Comparison of ENCODE assay signal across 14 cellular contexts in the genomic region with DNA sequence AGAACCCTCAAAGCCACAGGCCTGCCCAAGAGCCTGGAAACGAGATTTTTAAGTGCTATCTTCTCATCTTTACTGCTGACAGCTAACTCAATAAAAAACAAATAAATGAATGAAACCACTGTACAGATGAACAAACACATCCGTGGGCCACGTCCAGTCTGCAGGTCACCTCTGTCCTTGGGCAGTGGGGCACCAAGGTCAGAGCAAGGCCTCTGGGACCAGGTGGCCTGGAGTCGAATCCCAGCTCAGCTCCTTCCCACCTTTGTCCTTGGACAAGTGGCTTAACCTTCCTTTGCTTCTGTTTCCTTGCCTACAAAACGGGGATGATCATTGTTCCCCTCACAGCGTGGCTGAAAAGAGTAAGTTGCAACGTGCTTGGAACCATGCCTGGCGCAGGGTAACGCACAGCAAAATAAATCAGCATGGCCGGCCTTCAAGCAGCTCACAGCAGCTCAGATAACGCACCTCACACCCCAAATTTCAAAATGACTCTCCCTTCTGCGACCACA. TPM values are rescaled to one million over a fixed set of nuclear protein-coding genes. Genes with fewer than 3 reads are reported as not detected.
DNase-seq lines count a peak whose midpoint lies in the region; ATAC-seq and TF ChIP-seq lines count a peak whose summit lies in the region.
"Had no signal": no experiment of that assay in that cellular context is flagged by ENCODE, and none has a peak within 500 bp of the region (broad histone marks: within the 10 kb centered on the region; RNA-seq: fewer than 3 reads in every experiment).

No MANE protein-coding gene starts in this region.

- ATAC-seq in central memory CD8-positive, alpha-beta T cell (replicated peaks; ENCODE audit: extremely low read depth, poor library complexity, severe bottlenecking): no peak
- ATAC-seq in HG02840 (IDR thresholded peaks at IDR 0.05; ENCODE audit: low FRiP score, unreplicated experiment) (no peak), GM21723 (IDR thresholded peaks at IDR 0.05; ENCODE audit: unreplicated experiment) (no peak)
- ATAC-seq: HCT116, natural killer cell had no signal

- H3K27ac ChIP-seq in BLaER1 (peak overlapping the region; percentile 100), neural progenitor cell (no peak overlapping the region)

- H3K27ac Mint-ChIP-seq in central memory CD8-positive, alpha-beta T cell (ENCODE audit: low read depth): peak overlapping the region; percentile 70
- H3K27ac Mint-ChIP-seq in neural progenitor cell (no peak overlapping the region), immature natural killer cell (peak overlapping the region in 3 of 6 donors; percentile 12 to 63 (median 49))
- no peak overlapping the region for H3K27ac Mint-ChIP-seq in activated naive CD4-positive, alpha-beta T cell treated with anti-CD3 and anti-CD28 coated beads, Interleukin-2, amount 10 ng/mL, durations not matched to agents 7 days and 5 days
- H3K27ac Mint-ChIP-seq: T-helper 2 cell treated with Interferon-gamma antibody and Interleukin-4, amounts not matched to agents 5 μg/mL and 100 μg/mL, for 36 hours had no signal

- H3K36me3 Mint-ChIP-seq in central memory CD8-positive, alpha-beta T cell (ENCODE audit: insufficient read depth): no peaks in the 10 kb centered on the region
- H3K36me3 Mint-ChIP-seq in neural progenitor cell (peaks cover 2% of the 10 kb centered on the region), immature natural killer cell (peaks cover 0 to 4% (median 0%) of the 10 kb centered on the region in 3 donors)
- peaks cover 2% of the 10 kb centered on the region for H3K36me3 Mint-ChIP-seq in activated naive CD4-positive, alpha-beta T cell treated with anti-CD3 and anti-CD28 coated beads, Interleukin-2, amount 10 ng/mL, durations not matched to agents 7 days and 5 days
- H3K36me3 Mint-ChIP-seq: natural killer cell had no signal

- no peaks in the 10 kb centered on the region for H3K9me3 Mint-ChIP-seq in central memory CD8-positive, alpha-beta T cell
- no peaks in the 10 kb centered on the region for H3K9me3 Mint-ChIP-seq in neural progenitor cell
- H3K9me3 Mint-ChIP-seq in activated naive CD4-positive, alpha-beta T cell treated with anti-CD3 and anti-CD28 coated beads, Interleukin-2, amount 10 ng/mL, durations not matched to agents 7 days and 5 days: no peaks in the 10 kb centered on the region
- no peaks in the 10 kb centered on the region for H3K9me3 Mint-ChIP-seq in immature natural killer cell
- H3K9me3 Mint-ChIP-seq: natural killer cell; T-helper 2 cell treated with Interferon-gamma antibody and Interleukin-4, amounts not matched to agents 5 μg/mL and 100 μg/mL, for 36 hours had no signal

- H3K79me2 ChIP-seq in neural progenitor cell (ENCODE audit: low read depth): peaks cover 30% of the 10 kb centered on the region

- H3K4me2 ChIP-seq in BLaER1: peak overlapping the region; percentile 96
- H3K4me2 ChIP-seq in neural progenitor cell: peak overlapping the region; percentile 22

- H2AFZ ChIP-seq in neural progenitor cell (replicated peaks): no peak overlapping the region

- H3K9me3 ChIP-seq in BLaER1 (no peaks in the 10 kb centered on the region), neural progenitor cell (ENCODE audit: low read depth) (no peaks in the 10 kb centered on the region)

- no peak for TF ChIP-seq CTCF in neural progenitor cell (IDR thresholded peaks at IDR 0.05)

- H3K4me1 ChIP-seq in BLaER1 (peaks cover 100% of the 10 kb centered on the region), neural progenitor cell (peaks cover 29% of the 10 kb centered on the region)

- H3K4me1 Mint-ChIP-seq in central memory CD8-positive, alpha-beta T cell: no peaks in the 10 kb centered on the region
- H3K4me1 Mint-ChIP-seq in neural progenitor cell (peaks cover 61% of the 10 kb centered on the region), immature natural killer cell (peaks cover 27 to 30% of the 10 kb centered on the region in 2 donors)
- peaks cover 11% of the 10 kb centered on the region for H3K4me1 Mint-ChIP-seq in activated naive CD4-positive, alpha-beta T cell treated with anti-CD3 and anti-CD28 coated beads, Interleukin-2, amount 10 ng/mL, durations not matched to agents 7 days and 5 days

- peaks cover 19% of the 10 kb centered on the region for H3K36me3 ChIP-seq in BLaER1
- H3K36me3 ChIP-seq in neural progenitor cell: no peaks in the 10 kb centered on the region

- peak overlapping the region; percentile 92 for H3K9ac ChIP-seq in BLaER1
- no peak overlapping the region for H3K9ac ChIP-seq in neural progenitor cell

- H3K27me3 Mint-ChIP-seq in central memory CD8-positive, alpha-beta T cell: no peaks in the 10 kb centered on the region
- H3K27me3 Mint-ChIP-seq in neural progenitor cell (ENCODE audit: insufficient read depth, low read depth) (peaks cover 8% of the 10 kb centered on the region), immature natural killer cell (ENCODE audit: low read depth in 3 of 3) (no peaks in the 10 kb centered on the region)
- H3K27me3 Mint-ChIP-seq in activated naive CD4-positive, alpha-beta T cell treated with anti-CD3 and anti-CD28 coated beads, Interleukin-2, amount 10 ng/mL, durations not matched to agents 7 days and 5 days: no peaks in the 10 kb centered on the region

- H4K20me1 ChIP-seq in BLaER1 (no peaks in the 10 kb centered on the region), neural progenitor cell (ENCODE audit: low read depth) (peaks cover 94% of the 10 kb centered on the region)

- H3F3A ChIP-seq in neural progenitor cell (ENCODE audit: low read depth): peaks cover 13% of the 10 kb centered on the region

- H3K27me3 ChIP-seq in BLaER1 (no peaks in the 10 kb centered on the region), neural progenitor cell (no peaks in the 10 kb centered on the region)

- no peak overlapping the region for H3K4me3 ChIP-seq in BLaER1
- H3K4me3 ChIP-seq in neural progenitor cell: no peak overlapping the region

- DNase-seq in NCI-H1092 (lab: John Stamatoyannopoulos, UW): peak; percentile 73
- DNase-seq in central memory CD8-positive, alpha-beta T cell (ENCODE audit: low spot score in 2 of 2): no peak
- no peak for DNase-seq in neural progenitor cell (ENCODE audit: low spot score)
- no peak for DNase-seq in activated naive CD4-positive, alpha-beta T cell treated with anti-CD3 and anti-CD28 coated beads, Interleukin-2, amount 10 ng/mL, durations not matched to agents 7 days and 5 days
- DNase-seq in immature natural killer cell: no peak
- DNase-seq: activated T-cell treated with anti-CD3 and anti-CD28 coated beads for 4 hours, natural killer cell had no signal

- H3K4me3 Mint-ChIP-seq in central memory CD8-positive, alpha-beta T cell: no peak overlapping the region
- H3K4me3 Mint-ChIP-seq in neural progenitor cell (peak overlapping the region; percentile 48), immature natural killer cell (no peak overlapping the region)
- no peak overlapping the region for H3K4me3 Mint-ChIP-seq in activated naive CD4-positive, alpha-beta T cell treated with anti-CD3 and anti-CD28 coated beads, Interleukin-2, amount 10 ng/mL, durations not matched to agents 7 days and 5 days
- H3K4me3 Mint-ChIP-seq: natural killer cell; T-helper 2 cell treated with Interferon-gamma antibody and Interleukin-4, amounts not matched to agents 5 μg/mL and 100 μg/mL, for 36 hours had no signal

- CTCF ChIA-PET in activated naive CD4-positive, alpha-beta T cell treated with anti-CD3 and anti-CD28 coated beads, Interleukin-2, amount 10 ng/mL, durations not matched to agents 7 days and 5 days (lab: Charles Lee): interaction anchor here (0.6 kb wide), 1 partner anchor 11 kb away, joined by 3 read pairs; no protein-coding TSS in a partner anchor

RNA-seq across cellular contexts. Expression of a gene that starts 35.8 kb away (rescaled TPM):
- total RNA-seq in neural progenitor cell (ENCODE audit: low replicate concordance): 18.2 and 35.2 TPM in 2 replicates
- 10 to 100 TPM in 1 of 3 donors, 1 to 10 TPM in 2; 4.1 to 39.0 (median 5.7) TPM for polyA plus RNA-seq in immature natural killer cell

RNA-seq across cellular contexts. Expression of a gene that starts 53.5 kb away (rescaled TPM):
- total RNA-seq in neural progenitor cell (ENCODE audit: low replicate concordance): not detected in 2 replicates
- polyA plus RNA-seq in immature natural killer cell: not detected
- total RNA-seq: natural killer cell had no signal
- polyA plus RNA-seq: BJ, esophagus had no signal
